In the genomic region with DNA sequence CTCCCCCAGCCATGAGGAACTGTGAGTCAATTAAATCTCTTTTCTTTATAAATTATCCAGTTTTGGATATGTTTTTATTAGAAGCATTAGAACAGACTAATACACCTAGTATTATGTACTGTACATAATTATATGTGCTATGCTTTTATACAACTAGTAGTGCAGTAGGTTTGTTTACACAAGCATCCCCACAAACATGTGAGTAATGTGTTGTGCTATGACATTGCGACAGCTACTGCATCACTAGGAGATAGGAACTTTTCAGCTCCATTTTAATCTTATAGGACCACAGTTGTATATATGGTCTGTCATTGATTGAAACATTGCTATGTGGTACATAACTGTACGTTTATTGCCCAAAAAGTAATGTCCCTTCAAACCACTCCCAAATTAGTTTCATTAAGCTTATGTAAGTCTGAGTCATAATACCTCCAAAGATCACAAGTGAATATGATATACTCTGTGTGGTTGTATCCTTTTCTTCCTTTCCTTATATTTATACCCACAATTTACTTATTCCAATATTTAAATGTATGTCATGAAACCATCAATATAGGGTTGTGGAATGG, we compare ENCODE assay signal across 22 cellular contexts.
"Had no signal": no experiment of that assay in that cellular context is flagged by ENCODE, and none has a peak within 500 bp of the region (broad histone marks: within the 10 kb centered on the region; RNA-seq: fewer than 3 reads in every experiment).

No MANE protein-coding gene starts in this region.

- H3K27me3 Mint-ChIP-seq: activated CD4-positive, alpha-beta memory T cell treated with anti-CD3 and anti-CD28 coated beads, Interleukin-2, amount 10 ng/mL, durations not matched to agents 7 days and 5 days; activated CD4-positive, alpha-beta T cell treated with anti-CD3 and anti-CD28 coated beads, Interleukin-2, amount 10 ng/mL, durations not matched to agents 24 days and 14 days; activated naive CD4-positive, alpha-beta T cell treated with anti-CD3 and anti-CD28 coated beads, Interleukin-2, amount 50 U/mL, for 24 hours had no signal

- H3K9me3 Mint-ChIP-seq: activated T-helper 1 cell treated with anti-CD3 and anti-CD28 coated beads, Interleukin-12 subunit alpha, Interleukin-12 subunit beta, Interleukin-2, Interleukin-4 antibody, amounts not matched to agents 30 ng/mL and 10 ng/mL and 1 ng/mL, durations not matched to agents 14 hours and 24 hours and 36 hours had no signal

- H3K36me3 Mint-ChIP-seq: activated naive CD4-positive, alpha-beta T cell treated with anti-CD3 and anti-CD28 coated beads, Interleukin-2, amount 50 U/mL, for 24 hours had no signal

- H3K4me3 ChIP-seq: gastrocnemius medialis, lower lobe of right lung, testis, uterus had no signal

- H3K9me3 ChIP-seq: gastrocnemius medialis, testis, uterus had no signal

- H3K4me3 Mint-ChIP-seq: activated CD4-positive, alpha-beta memory T cell treated with anti-CD3 and anti-CD28 coated beads, Interleukin-2, amount 10 ng/mL, durations not matched to agents 7 days and 5 days; activated CD4-positive, alpha-beta T cell treated with anti-CD3 and anti-CD28 coated beads, Interleukin-2, amount 10 ng/mL, durations not matched to agents 24 days and 14 days; activated naive CD4-positive, alpha-beta T cell treated with anti-CD3 and anti-CD28 coated beads, Interleukin-2, amount 50 U/mL, for 24 hours; activated T-helper 1 cell treated with anti-CD3 and anti-CD28 coated beads, Interleukin-12 subunit alpha, Interleukin-12 subunit beta, Interleukin-2, Interleukin-4 antibody, amounts not matched to agents 30 ng/mL and 10 ng/mL and 1 ng/mL, durations not matched to agents 14 hours and 24 hours and 36 hours; endodermal cell; natural killer cell had no signal

- H3K4me1 Mint-ChIP-seq: activated CD4-positive, alpha-beta memory T cell treated with anti-CD3 and anti-CD28 coated beads, Interleukin-2, amount 10 ng/mL, durations not matched to agents 7 days and 5 days; activated CD4-positive, alpha-beta T cell treated with anti-CD3 and anti-CD28 coated beads, Interleukin-2, amount 10 ng/mL, durations not matched to agents 24 days and 14 days; activated naive CD4-positive, alpha-beta T cell treated with anti-CD3 and anti-CD28 coated beads, Interleukin-2, amount 50 U/mL, for 24 hours; natural killer cell had no signal

- DNase-seq: activated CD4-positive, alpha-beta memory T cell treated with anti-CD3 and anti-CD28 coated beads, Interleukin-2, amount 10 ng/mL, durations not matched to agents 7 days and 5 days; activated CD4-positive, alpha-beta T cell treated with anti-CD3 and anti-CD28 coated beads, Interleukin-2, amount 10 ng/mL, durations not matched to agents 24 days and 14 days; activated gamma-delta T cell treated with Interleukin-2 at 50 U/mL for 16 hours; cerebellar nuclear complex; cortex of kidney; endodermal cell; gastrocnemius medialis; islet precursor cell; left cardiac atrium; lower lobe of right lung; natural killer cell; retina; stimulated activated CD4-positive, alpha-beta T cell treated with anti-CD3 and anti-CD28 coated beads, Interleukin-4, amount 100 ng/mL, for 1 hour; stimulated activated naive CD4-positive, alpha-beta T cell; testis; trophoblast cell; uterus had no signal

- FAIRE-seq: astrocyte had no signal

- H3K36me3 ChIP-seq: gastrocnemius medialis, lower lobe of right lung, uterus had no signal

- H3K27ac Mint-ChIP-seq: activated CD4-positive, alpha-beta memory T cell treated with anti-CD3 and anti-CD28 coated beads, Interleukin-2, amount 10 ng/mL, durations not matched to agents 7 days and 5 days; activated CD4-positive, alpha-beta T cell treated with anti-CD3 and anti-CD28 coated beads, Interleukin-2, amount 10 ng/mL, durations not matched to agents 24 days and 14 days; activated naive CD4-positive, alpha-beta T cell treated with anti-CD3 and anti-CD28 coated beads, Interleukin-2, amount 50 U/mL, for 24 hours; activated T-helper 1 cell treated with anti-CD3 and anti-CD28 coated beads, Interleukin-12 subunit alpha, Interleukin-12 subunit beta, Interleukin-2, Interleukin-4 antibody, amounts not matched to agents 30 ng/mL and 10 ng/mL and 1 ng/mL, durations not matched to agents 14 hours and 24 hours and 36 hours; endodermal cell; natural killer cell had no signal

- H3K4me1 ChIP-seq: gastrocnemius medialis, lower lobe of right lung, testis, uterus had no signal

- H3K27ac ChIP-seq: epithelial cell of prostate, gastrocnemius medialis, lower lobe of right lung, testis, uterus, VCaP had no signal

- H3K27me3 ChIP-seq: gastrocnemius medialis, testis, uterus had no signal
